ENCODE assay signal across 35 cellular contexts in genomic region chr13:111319998-111320911, GRCh38. TPM values are rescaled to one million over a fixed set of nuclear protein-coding genes. Genes with fewer than 3 reads are reported as not detected.
A peak's percentile ranks its signal among the peaks of the same experiment; 100 is the strongest.
DNase-seq lines count a peak whose midpoint lies in the region; ATAC-seq and TF ChIP-seq lines count a peak whose summit lies in the region.
"Had no signal": no experiment of that assay in that cellular context is flagged by ENCODE, and none has a peak within 500 bp of the region (broad histone marks: within the 10 kb centered on the region; RNA-seq: fewer than 3 reads in every experiment).

Gene TEX29, plus strand, starts transcription at chr13:111320642. Its CDS starts 249 bp downstream, at chr13:111320891.

- H3K18ac ChIP-seq in IMR-90 (ENCODE audit: low read depth, low read length): no peak within 1 kb of the TSS

- H3K9ac ChIP-seq in IMR-90 (ENCODE audit: low read depth, low read length): no peak within 1 kb of the TSS

- H4K8ac ChIP-seq in IMR-90 (ENCODE audit: low read depth in 2 of 2, low read length in 2 of 2): no peak within 1 kb of the TSS

- 90% methylated on average over 13 of the region's 35 CpGs; no CpG with 5 or more reads in 1 of the 2 experiments for WGBS in IMR-90 (ENCODE audit: extremely low coverage in 2 of 2, insufficient read length in 1 of 2), 2 experiments
- WGBS in esophagus muscularis mucosa: 72% methylated on average over 23 of the region's 35 CpGs

- POLR2A ChIA-PET in IMR-90 (lab: Charles Lee; ENCODE audit: unreplicated experiment): no interaction called here

- H3K4me1 ChIP-seq in IMR-90 (ENCODE audit: control insufficient read depth, insufficient read depth, low read length) (peaks cover 2% of the 10 kb centered on the region; the same call in 1 of the 2 replicates), esophagus muscularis mucosa (no peaks in the 10 kb centered on the region)
- H3K4me1 ChIP-seq: Caco-2, left ventricle myocardium inferior, upper lobe of left lung had no signal

- CTCF ChIA-PET in IMR-90 (lab: Yijun Ruan, JAX): no interaction called here

- no peak within 1 kb of the TSS for H3K56ac ChIP-seq in IMR-90 (ENCODE audit: extremely low read depth, insufficient read depth, low read length)

- in situ Hi-C loops in IMR-90 (cut with MboI; ENCODE audit: low sequenced_read_pairs): no loop called here

- H3K4me3 ChIP-seq in IMR-90 (ENCODE audit: insufficient read depth, low read depth, low read length): no peak within 1 kb of the TSS
- no peak within 1 kb of the TSS for H3K4me3 ChIP-seq in esophagus muscularis mucosa
- H3K4me3 ChIP-seq: coronary artery, left ventricle myocardium inferior, MG63, upper lobe of left lung had no signal

- H3K36me3 Mint-ChIP-seq in glutamatergic neuron (ENCODE audit: unreplicated experiment): no peaks in the 10 kb centered on the region
- H3K36me3 Mint-ChIP-seq in stimulated activated effector memory CD8-positive, alpha-beta T cell treated with anti-CD3 and anti-CD28 coated beads, Interleukin-12 subunit alpha, Interleukin-12 subunit beta, amount 100 ng/mL, for 72 hours: peaks cover 5% of the 10 kb centered on the region
- H3K36me3 Mint-ChIP-seq in nephron progenitor cell (ENCODE audit: low read depth): peaks cover 5% of the 10 kb centered on the region

- no peak within 1 kb of the TSS for H3K23ac ChIP-seq in IMR-90 (ENCODE audit: low read depth, low read length)

- dilution Hi-C loops in IMR-90 (cut with HindIII; ENCODE audit: low sequenced_read_pairs, unreplicated experiment): no loop called here

- H3K79me1 ChIP-seq in IMR-90 (ENCODE audit: low read depth in 1 of 2, low read length in 2 of 2): no peaks in the 10 kb centered on the region

- no TSS peak for BruUV-seq in IMR-90 (replicated peaks; lab: Mats Ljungman, UMichigan)

- H4K5ac ChIP-seq in IMR-90 (ENCODE audit: low read depth, low read length): no peak within 1 kb of the TSS

- peak within 1 kb of the TSS; percentile 32 for H2AFZ ChIP-seq in IMR-90 (replicated peaks; ENCODE audit: low read length, poor library complexity)

- TF ChIP-seq CTCF in IMR-90 (conservative IDR thresholded peaks at IDR 0.05; ENCODE audit: low read depth, low read length): no peak
- no peak for TF ChIP-seq CTCF in glutamatergic neuron (IDR thresholded peaks at IDR 0.05; ENCODE audit: partially characterized antibody, unreplicated experiment)
- no peak for TF ChIP-seq CTCF in nephron progenitor cell (IDR thresholded peaks at IDR 0.05)
- no peak for TF ChIP-seq CTCF in esophagus muscularis mucosa (IDR thresholded peaks at IDR 0.05)

- peaks cover 2% of the 10 kb centered on the region; the same call in 1 of the 2 replicates for H3K9me1 ChIP-seq in IMR-90 (ENCODE audit: insufficient read depth, low read length)

- no peak within 1 kb of the TSS for H3K4ac ChIP-seq in IMR-90 (ENCODE audit: low read depth, low read length)

- H2AK5ac ChIP-seq in IMR-90 (ENCODE audit: low read depth, low read length): no peak within 1 kb of the TSS; the same call in 1 of the 2 replicates

- no peaks in the 10 kb centered on the region for H3K9me3 ChIP-seq in IMR-90 (ENCODE audit: control insufficient read depth, insufficient read depth, low read length)
- H3K9me3 ChIP-seq in esophagus muscularis mucosa: no peaks in the 10 kb centered on the region
- H3K9me3 ChIP-seq: Caco-2, left ventricle myocardium inferior, MG63, neutrophil, upper lobe of left lung had no signal

- TF ChIP-seq RAD21 in IMR-90 (IDR thresholded peaks at IDR 0.05; ENCODE audit: low read length): no peak

- no peak for ATAC-seq in IMR-90 (ENCODE audit: low read depth)
- no peak for ATAC-seq in stimulated activated effector memory CD8-positive, alpha-beta T cell treated with anti-CD3 and anti-CD28 coated beads, Interleukin-12 subunit alpha, Interleukin-12 subunit beta, amount 100 ng/mL, for 72 hours
- ATAC-seq: activated CD4-positive, alpha-beta T cell treated with anti-CD3 and anti-CD28 coated beads for 36 hours had no signal

- H3K4me1 Mint-ChIP-seq in glutamatergic neuron (ENCODE audit: low read depth, unreplicated experiment) (peaks cover 7% of the 10 kb centered on the region), nephron progenitor cell (peaks cover 24% of the 10 kb centered on the region)
- H3K4me1 Mint-ChIP-seq in stimulated activated effector memory CD8-positive, alpha-beta T cell treated with anti-CD3 and anti-CD28 coated beads, Interleukin-12 subunit alpha, Interleukin-12 subunit beta, amount 100 ng/mL, for 72 hours: peaks cover 19% of the 10 kb centered on the region

- intact Hi-C loops in IMR-90 (cut with micrococcal nuclease) (no loop called here), esophagus muscularis mucosa (cut with DNase I) (no loop called here)

- no peak within 1 kb of the TSS for H3K27ac ChIP-seq in IMR-90 (ENCODE audit: insufficient read depth, low read length)
- H3K27ac ChIP-seq in esophagus muscularis mucosa (replicated peaks in 1 of 4): no peak within 1 kb of the TSS
- H3K27ac ChIP-seq: C4-2B, coronary artery, left ventricle myocardium inferior, neutrophil, upper lobe of left lung had no signal

- no peak within 1 kb of the TSS for H3K4me2 ChIP-seq in IMR-90 (ENCODE audit: low read depth, low read length)

- DNase-seq in NCI-H748 (lab: John Stamatoyannopoulos, UW; ENCODE audit: unreplicated experiment) (peak; percentile 15), NCI-H748 treated with DMSO at 0.1 percent for 48 hours (lab: John Stamatoyannopoulos, UW) (no peak), IMR-90 (no peak), glutamatergic neuron (no peak), nephron progenitor cell (no peak), NK-92 (lab: John Stamatoyannopoulos, UW; ENCODE audit: unreplicated experiment) (no peak), esophagus muscularis mucosa (ENCODE audit: extremely low spot score) (no peak)
- no peak for DNase-seq in stimulated activated effector memory CD8-positive, alpha-beta T cell treated with anti-CD3 and anti-CD28 coated beads, Interleukin-12 subunit alpha, Interleukin-12 subunit beta, amount 100 ng/mL, for 72 hours (ENCODE audit: low spot score in 2 of 2)
- DNase-seq: activated CD4-positive, alpha-beta T cell treated with anti-CD3 and anti-CD28 coated beads for 36 hours; activated naive CD4-positive, alpha-beta T cell; activated T-cell treated with anti-CD3 and anti-CD28 coated beads, Interleukin-2, amount 50 U/mL, for 24 hours; Caco-2; caudate nucleus; DMS79; effector memory CD4-positive, alpha-beta T cell; erythroblast; HFFc6; KG1; left ventricle myocardium inferior; mesenchymal stem cell; MG63; NCI-H2029; NCI-H345; NCI-H774; stimulated activated CD4-positive, alpha-beta T cell treated with anti-CD3 and anti-CD28 coated beads, Interleukin-15, amount 100 ng/mL, for 24 hours; stimulated activated CD4-positive, alpha-beta T cell treated with anti-CD3 and anti-CD28 coated beads, Interleukin-4, amount 100 ng/mL, for 4 hours; SW 1271; upper lobe of left lung had no signal

- H4K20me1 ChIP-seq in IMR-90 (ENCODE audit: insufficient read depth, low read length): no peaks in the 10 kb centered on the region

- no peak within 1 kb of the TSS; the same call in 2 of the 3 replicates for H2BK15ac ChIP-seq in IMR-90 (ENCODE audit: low read depth, low read length)

- H3K27me3 Mint-ChIP-seq in glutamatergic neuron (ENCODE audit: unreplicated experiment) (peaks cover 8% of the 10 kb centered on the region), nephron progenitor cell (ENCODE audit: low read depth, poor library complexity) (no peaks in the 10 kb centered on the region)
- H3K27me3 Mint-ChIP-seq: activated CD4-positive, alpha-beta T cell treated with anti-CD3 and anti-CD28 coated beads for 36 hours; activated T-cell treated with anti-CD3 and anti-CD28 coated beads, Interleukin-2, amount 50 U/mL, for 24 hours had no signal

- TF ChIP-seq POLR2A in IMR-90 (IDR thresholded peaks at IDR 0.05; ENCODE audit: low read depth, low read length) (no peak), esophagus muscularis mucosa (IDR thresholded peaks at IDR 0.05; ENCODE audit: low read depth) (no peak)

- H3K14ac ChIP-seq in IMR-90 (replicated peaks; ENCODE audit: low read depth, low read length): no peak within 1 kb of the TSS

- H2BK20ac ChIP-seq in IMR-90 (ENCODE audit: low read depth, low read length): no peak within 1 kb of the TSS

- peaks cover 6% of the 10 kb centered on the region for H3K9me3 Mint-ChIP-seq in glutamatergic neuron (ENCODE audit: unreplicated experiment)
- H3K9me3 Mint-ChIP-seq in stimulated activated effector memory CD8-positive, alpha-beta T cell treated with anti-CD3 and anti-CD28 coated beads, Interleukin-12 subunit alpha, Interleukin-12 subunit beta, amount 100 ng/mL, for 72 hours: no peaks in the 10 kb centered on the region
- no peaks in the 10 kb centered on the region for H3K9me3 Mint-ChIP-seq in nephron progenitor cell
- H3K9me3 Mint-ChIP-seq: activated T-cell treated with anti-CD3 and anti-CD28 coated beads, Interleukin-2, amount 50 U/mL, for 24 hours; HFFc6 had no signal

- no peak within 1 kb of the TSS for H2BK5ac ChIP-seq in IMR-90 (ENCODE audit: low read depth, low read length, poor library complexity, severe bottlenecking)

- H3K36me3 ChIP-seq in IMR-90 (ENCODE audit: control insufficient read depth, insufficient read depth, low read length): no peaks in the 10 kb centered on the region
- peaks cover 0 to 20% (median 12%) of the 10 kb centered on the region in 4 donors for H3K36me3 ChIP-seq in esophagus muscularis mucosa
- H3K36me3 ChIP-seq: MG63, neutrophil had no signal

- H3K27ac Mint-ChIP-seq in glutamatergic neuron (ENCODE audit: unreplicated experiment) (peak within 1 kb of the TSS; percentile 21), nephron progenitor cell (no peak within 1 kb of the TSS)
- peak within 1 kb of the TSS; percentile 35 for H3K27ac Mint-ChIP-seq in stimulated activated effector memory CD8-positive, alpha-beta T cell treated with anti-CD3 and anti-CD28 coated beads, Interleukin-12 subunit alpha, Interleukin-12 subunit beta, amount 100 ng/mL, for 72 hours
- H3K27ac Mint-ChIP-seq: activated CD4-positive, alpha-beta T cell treated with anti-CD3 and anti-CD28 coated beads for 36 hours; activated T-cell treated with anti-CD3 and anti-CD28 coated beads, Interleukin-2, amount 50 U/mL, for 24 hours; HFFc6 had no signal

- TF ChIP-seq EP300 in esophagus muscularis mucosa (IDR thresholded peaks at IDR 0.05): no peak

- H2BK120ac ChIP-seq in IMR-90 (ENCODE audit: low read depth, low read length): no peak within 1 kb of the TSS

- no peak within 1 kb of the TSS for H4K91ac ChIP-seq in IMR-90 (ENCODE audit: insufficient read depth, low read depth, low read length)

- H3K4me3 Mint-ChIP-seq in glutamatergic neuron (ENCODE audit: unreplicated experiment): no peak within 1 kb of the TSS
- no peak within 1 kb of the TSS for H3K4me3 Mint-ChIP-seq in stimulated activated effector memory CD8-positive, alpha-beta T cell treated with anti-CD3 and anti-CD28 coated beads, Interleukin-12 subunit alpha, Interleukin-12 subunit beta, amount 100 ng/mL, for 72 hours
- H3K4me3 Mint-ChIP-seq in nephron progenitor cell: no peak within 1 kb of the TSS
- H3K4me3 Mint-ChIP-seq: activated CD4-positive, alpha-beta T cell treated with anti-CD3 and anti-CD28 coated beads for 36 hours; activated T-cell treated with anti-CD3 and anti-CD28 coated beads, Interleukin-2, amount 50 U/mL, for 24 hours; HFFc6 had no signal

- no peaks in the 10 kb centered on the region; the same call in 1 of the 2 replicates for H3K27me3 ChIP-seq in IMR-90 (ENCODE audit: control insufficient read depth, insufficient read depth, low read length)
- H3K27me3 ChIP-seq in esophagus muscularis mucosa: peaks cover 0 to 10% (median 0%) of the 10 kb centered on the region in 4 donors
- H3K27me3 ChIP-seq: MG63, upper lobe of left lung had no signal

- no peak within 1 kb of the TSS for H2AK9ac ChIP-seq in IMR-90 (replicated peaks; ENCODE audit: low read depth, low read length, poor library complexity)

RNA-seq across cellular contexts. Expression of gene TEX29, which starts in this region (rescaled TPM):
- total RNA-seq in IMR-90 (2012; rRNA removed) (not detected in 2 replicates), glutamatergic neuron (ENCODE audit: unreplicated experiment) (0.64 TPM), esophagus muscularis mucosa (under 1 TPM in 2 of 4 donors, not detected in 2; 0.83 to 0.99 TPM)
- polyA plus RNA-seq in IMR-90 (2012; rRNA removed): 0.29 and 0.46 TPM in 2 replicates
- polyA plus RNA-seq in IMR-90 (2012; cell fraction: cytosol; rRNA removed): 0.21 and 0.24 TPM in 2 replicates
- 0.18 and 1.1 TPM in 2 replicates for polyA plus RNA-seq in IMR-90 (2012; cell fraction: nucleus; rRNA removed; ENCODE audit: low replicate concordance)
- total RNA-seq: A172; activated CD8-positive, alpha-beta memory T cell treated with anti-CD3 and anti-CD28 coated beads for 36 hours; Caco-2; left ventricle myocardium inferior; pulmonary artery endothelial cell; RPMI7951 had no signal
